In genomic region chr3:129121792-129122696, GRCh38 we compare ENCODE assay signal across 8 cellular contexts.
A peak's percentile ranks its signal among the peaks of the same experiment; 100 is the strongest.
DNase-seq lines count a peak whose midpoint lies in the region; ATAC-seq and TF ChIP-seq lines count a peak whose summit lies in the region.

Gene RAB43, minus strand, starts transcription at chr3:129121804. Its CDS starts 315 bp downstream, at chr3:129121489.

- H3K27ac ChIP-seq in coronary artery (peak within 1 kb of the TSS; percentile 96 to 99), layer of hippocampus (ENCODE audit: low read depth, low read length) (peak within 1 kb of the TSS; percentile 90)

- ATAC-seq in GM18511 (IDR thresholded peaks at IDR 0.05; ENCODE audit: unreplicated experiment) (peak; percentile 35), HG03045 (IDR thresholded peaks at IDR 0.05; ENCODE audit: unreplicated experiment) (peak; percentile 44)

- no peaks in the 10 kb centered on the region for H3K27me3 ChIP-seq in layer of hippocampus (ENCODE audit: control insufficient read depth, insufficient read depth, low read length)

- DNase-seq in NCI-H345 treated with DMSO at 0.1 percent for 48 hours (lab: John Stamatoyannopoulos, UW; ENCODE audit: unreplicated experiment) (peak; percentile 54), coronary artery (ENCODE audit: low spot score) (peak; percentile 94), NCI-H187 treated with DMSO at 0.1 percent for 48 hours (lab: John Stamatoyannopoulos, UW) (no peak)
- peak; percentile 59 to 63 for DNase-seq in activated CD4-positive, alpha-beta T cell treated with anti-CD3 and anti-CD28 coated beads, Interleukin-2, amount 50 U/mL, for 24 hours (ENCODE audit: low read depth in 1 of 2, low spot score in 1 of 2)
- peak; percentile 71 for DNase-seq in stimulated activated CD4-positive, alpha-beta T cell treated with anti-CD3 and anti-CD28 coated beads, Interleukin-1b, Interleukin-23, amount 100 ng/mL, for 1 hour (ENCODE audit: low read depth in 2 of 2)

- H3K4me3 ChIP-seq in coronary artery = peak within 1 kb of the TSS; percentile 98

- TF ChIP-seq CTCF in coronary artery (IDR thresholded peaks at IDR 0.05) = no peak
